1 cellular context compared by ENCODE assay signal in genomic region chr2:181891966-181892794, GRCh38.
TF ChIP-seq lines count a peak whose summit lies in the region.

No MANE protein-coding gene starts in this region.

TF ChIP-seq in K562, 482 proteins besides CTCF, POLR2A, EP300 and RAD21 (continued from another document and continues in another):
- TF ChIP-seq EWSR1 (IDR thresholded peaks at IDR 0.05; ENCODE audit: borderline replicate concordance, low read depth, partially characterized antibody) (no peak), ZBTB8A (IDR thresholded peaks at IDR 0.05; ENCODE audit: partially characterized antibody) (no peak), TARDBP (IDR thresholded peaks at IDR 0.05) (0 out of 2 replicates have a peak, but pooled peaks have one; percentile 23), TBL1XR1 (IDR thresholded peaks at IDR 0.05; ENCODE audit: low read length in 2 of 2) (no peak), ZNF584 (CRISPR knock-in tag; IDR thresholded peaks at IDR 0.05; ENCODE audit: low read depth) (no peak), SMAD1 (IDR thresholded peaks at IDR 0.05; ENCODE audit: low read depth, low read length, partially characterized antibody) (no peak), CREM (IDR thresholded peaks at IDR 0.05; ENCODE audit: low read depth) (peak; percentile 29), RBM25 (IDR thresholded peaks at IDR 0.05; ENCODE audit: low read depth, low read length, severe bottlenecking) (no peak), ZNF639 (CRISPR knock-in tag; conservative IDR thresholded peaks at IDR 0.05 in 1 of 2, IDR thresholded peaks at IDR 0.05 in 1 of 2) (peak in 1 of 2 experiments; percentile 6; a peak in 1 of 4 replicates), NR4A1 (CRISPR knock-in tag; IDR thresholded peaks at IDR 0.05) (no peak), NR4A1 (tag; IDR thresholded peaks at IDR 0.05) (no peak), ZNF408 (CRISPR knock-in tag; IDR thresholded peaks at IDR 0.05; ENCODE audit: low read depth) (no peak), KDM2B (CRISPR knock-in tag; IDR thresholded peaks at IDR 0.05) (no peak; the same call in 1 of the 2 replicates), NFATC3 (IDR thresholded peaks at IDR 0.05) (no peak), ZFP91 (CRISPR knock-in tag; IDR thresholded peaks at IDR 0.05) (no peak), SAFB (IDR thresholded peaks at IDR 0.05; ENCODE audit: borderline replicate concordance, low read depth, low read length) (no peak), ZNF263 (CRISPR knock-in tag; IDR thresholded peaks at IDR 0.05; ENCODE audit: borderline replicate concordance) (peak; percentile 98), ZNF57 (CRISPR knock-in tag; IDR thresholded peaks at IDR 0.05) (no peak), ZNF384 (IDR thresholded peaks at IDR 0.05; ENCODE audit: low read depth, low read length) (no peak), PCBP1 (IDR thresholded peaks at IDR 0.05; ENCODE audit: low read depth, low read length, poor library complexity, severe bottlenecking) (peak; percentile 84), ZNF134 (CRISPR knock-in tag; conservative IDR thresholded peaks at IDR 0.05) (no peak), E2F8 (IDR thresholded peaks at IDR 0.05; ENCODE audit: low read depth, partially characterized antibody) (no peak), RFX7 (CRISPR knock-in tag; IDR thresholded peaks at IDR 0.05) (no peak), L3MBTL2 (IDR thresholded peaks at IDR 0.05) (peak; percentile 90), IRF2 (CRISPR knock-in tag; IDR thresholded peaks at IDR 0.05) (no peak), DNMT1 (IDR thresholded peaks at IDR 0.05) (no peak), CREB3L1 (IDR thresholded peaks at IDR 0.05; ENCODE audit: borderline replicate concordance, low read depth) (peak; percentile 70; the same call in 1 of the 2 replicates), REST (CRISPR knock-in tag; IDR thresholded peaks at IDR 0.05; ENCODE audit: low read depth) (peak; percentile 37; the same call in 1 of the 2 replicates), ZBTB43 (CRISPR knock-in tag; IDR thresholded peaks at IDR 0.05) (peak; percentile 59; the same call in 1 of the 2 replicates), KDM5B (IDR thresholded peaks at IDR 0.05; ENCODE audit: insufficient replicate concordance, low read depth, low read length) (peak; percentile 78), CBX1 (IDR thresholded peaks at IDR 0.05; ENCODE audit: low read depth) (peak; percentile 70), ILK (tag; IDR thresholded peaks at IDR 0.05; ENCODE audit: borderline replicate concordance, low read depth) (no peak), SNIP1 (IDR thresholded peaks at IDR 0.05; ENCODE audit: low read depth) (no peak), NR2C1 (IDR thresholded peaks at IDR 0.05) (no peak), NR2C1 (tag; IDR thresholded peaks at IDR 0.05) (no peak), EZH2 (IDR thresholded peaks at IDR 0.05; ENCODE audit: borderline replicate concordance, low read depth, low read length) (no peak), NFRKB (IDR thresholded peaks at IDR 0.05; ENCODE audit: low read depth) (peak; percentile 55; the same call in 1 of the 2 replicates), MTA3 (IDR thresholded peaks at IDR 0.05; ENCODE audit: borderline replicate concordance) (peak; percentile 72; the same call in 1 of the 2 replicates), U2AF2 (optimal IDR thresholded peaks at IDR 0.05; ENCODE audit: low read depth, low read length) (no peak), KLF10 (CRISPR knock-in tag; IDR thresholded peaks at IDR 0.05) (no peak), UBTF (IDR thresholded peaks at IDR 0.05; ENCODE audit: borderline replicate concordance in 1 of 2, low read depth in 2 of 2, low read length in 2 of 2) (peak; percentile 78 to 82), ATF3 (IDR thresholded peaks at IDR 0.05) (no peak), ATF3 (CRISPR knock-in tag; conservative IDR thresholded peaks at IDR 0.05) (no peak), DPF2 (IDR thresholded peaks at IDR 0.05) (no peak), ZNF583 (CRISPR knock-in tag; IDR thresholded peaks at IDR 0.05) (no peak), ZNF311 (CRISPR knock-in tag; IDR thresholded peaks at IDR 0.05) (no peak; the same call in 1 of the 2 replicates), CREBBP (IDR thresholded peaks at IDR 0.05; ENCODE audit: low read depth, low read length) (no peak), ZNF217 (CRISPR knock-in tag; IDR thresholded peaks at IDR 0.05) (no peak), ZBTB33 (CRISPR knock-in tag; IDR thresholded peaks at IDR 0.05) (no peak), MTA1 (IDR thresholded peaks at IDR 0.05; ENCODE audit: borderline replicate concordance) (0 out of 2 replicates have a peak, but pooled peaks have one; percentile 26), ZNF561 (CRISPR knock-in tag; conservative IDR thresholded peaks at IDR 0.05) (no peak)
